ENCODE assay signal across 11 cellular contexts in the genomic region with DNA sequence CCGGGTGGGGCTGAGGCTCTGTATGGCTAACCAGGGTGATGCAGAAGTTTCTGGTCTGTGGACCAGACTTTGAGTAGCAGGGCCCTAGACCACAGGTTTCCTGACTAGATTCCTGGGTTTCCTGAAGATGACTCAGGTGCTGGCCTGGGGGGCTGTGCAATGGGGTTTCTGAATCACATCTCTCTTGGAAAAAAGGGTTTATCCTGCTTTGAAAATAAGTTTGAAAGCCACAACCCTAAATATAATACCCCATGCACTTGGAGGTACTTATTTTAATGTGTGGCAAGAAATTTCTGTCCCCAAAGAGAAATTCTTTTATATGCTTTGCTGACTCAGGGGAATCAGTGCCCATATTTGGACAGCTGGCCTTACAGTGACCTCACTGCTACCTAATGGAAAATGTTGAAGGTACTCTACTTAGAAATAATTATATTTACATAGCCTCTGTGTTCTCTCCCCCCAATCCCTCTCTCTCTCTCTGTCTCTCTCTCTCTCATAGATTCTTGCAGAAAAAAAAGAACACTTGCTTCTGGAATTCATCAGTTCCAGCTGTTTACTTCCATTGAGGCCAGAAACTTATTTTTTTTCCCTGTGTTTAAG.
DNase-seq lines count a peak whose midpoint lies in the region; ATAC-seq, FAIRE-seq and TF ChIP-seq lines count a peak whose summit lies in the region.
"Had no signal": no experiment of that assay in that cellular context is flagged by ENCODE, and none has a peak within 500 bp of the region (broad histone marks: within the 10 kb centered on the region; RNA-seq: fewer than 3 reads in every experiment).

No MANE protein-coding gene starts in this region.

- no peaks in the 10 kb centered on the region for H3K36me3 Mint-ChIP-seq in osteocyte (ENCODE audit: unreplicated experiment)
- H3K36me3 Mint-ChIP-seq: naive thymus-derived CD8-positive, alpha-beta T cell had no signal

- WGBS in mammary epithelial cell (ENCODE audit: low coverage, missing lambda C conversion rate): 100% methylated on average over 1 of the region's 1 CpG

- no peaks in the 10 kb centered on the region for H3K9me3 ChIP-seq in mammary epithelial cell (replicated peaks; ENCODE audit: insufficient read depth, low read length)

- no peak overlapping the region for H3K9ac ChIP-seq in mammary epithelial cell (ENCODE audit: insufficient read depth, low read length)

- H3K27ac ChIP-seq in mammary epithelial cell (ENCODE audit: insufficient read depth, low read depth, low read length): no peak overlapping the region
- H3K27ac ChIP-seq: VCaP had no signal

- H3K4me1 Mint-ChIP-seq in osteocyte (ENCODE audit: unreplicated experiment): peaks cover 32% of the 10 kb centered on the region

- CTCF ChIA-PET in mammary epithelial cell (lab: Charles Lee; ENCODE audit: low non-redundant PET): no interaction called here

- BruUV-seq in mammary epithelial cell (replicated peaks; lab: Mats Ljungman, UMichigan): no TSS peak

- no peak overlapping the region for H3K4me2 ChIP-seq in mammary epithelial cell (ENCODE audit: insufficient read depth, low read depth, low read length)

- TF ChIP-seq CTCF in mammary epithelial cell (conservative IDR thresholded peaks at IDR 0.05 in 1 of 2, IDR thresholded peaks at IDR 0.05 in 1 of 2; ENCODE audit: extremely low read depth in 1 of 2, insufficient read depth in 1 of 2, low read depth in 1 of 2, low read length in 2 of 2) (no peak), osteocyte (IDR thresholded peaks at IDR 0.05) (no peak)

- dilution Hi-C loops in mammary epithelial cell (cut with HindIII; ENCODE audit: low sequenced_read_pairs): no loop called here

- in situ Hi-C loops in mammary epithelial cell (cut with MboI; ENCODE audit: low sequenced_read_pairs in 2 of 2): no loop called here

- H3K4me3 ChIP-seq in mammary epithelial cell (replicated peaks in 1 of 3; ENCODE audit: insufficient read depth in 1 of 3, low read depth in 2 of 3, low read length in 3 of 3): no peak overlapping the region

- peak overlapping the region; percentile 39 for H3K27ac Mint-ChIP-seq in osteocyte (ENCODE audit: unreplicated experiment)

- peaks cover 16% of the 10 kb centered on the region for H3K4me1 ChIP-seq in mammary epithelial cell (ENCODE audit: insufficient read depth, low read length)

- H3K79me2 ChIP-seq in mammary epithelial cell (ENCODE audit: insufficient read depth, low read length): no peaks in the 10 kb centered on the region

- no peaks in the 10 kb centered on the region for H3K27me3 ChIP-seq in mammary epithelial cell (ENCODE audit: insufficient read depth, low read length)

- DNase-seq in ELR (ENCODE audit: low read depth) (peak; percentile 95), Kasumi-1 (lab: John Stamatoyannopoulos, UW) (peak; percentile 34 to 43), mammary epithelial cell (peak; percentile 80), osteocyte (ENCODE audit: extremely low spot score, unreplicated experiment) (no peak), frontal cortex (ENCODE audit: low spot score in 2 of 2) (no peak)
- no peak for DNase-seq in effector CD4-positive, alpha-beta T cell
- DNase-seq: activated naive CD4-positive, alpha-beta T cell treated with anti-CD3 and anti-CD28 coated beads, Interleukin-2, amount 50 U/mL, for 16 hours; naive thymus-derived CD8-positive, alpha-beta T cell; NCI-H69 had no signal

- no peak overlapping the region for H2AFZ ChIP-seq in mammary epithelial cell (ENCODE audit: low read depth, low read length)

- H3K4me3 Mint-ChIP-seq in osteocyte (ENCODE audit: unreplicated experiment): no peak overlapping the region

- no peak for ATAC-seq in HG03045 (IDR thresholded peaks at IDR 0.05; ENCODE audit: unreplicated experiment)
- ATAC-seq: naive thymus-derived CD8-positive, alpha-beta T cell had no signal

- H4K20me1 ChIP-seq in mammary epithelial cell (ENCODE audit: insufficient read depth, low read length): no peaks in the 10 kb centered on the region

- H3K27me3 Mint-ChIP-seq in osteocyte (ENCODE audit: unreplicated experiment): no peaks in the 10 kb centered on the region
- H3K27me3 Mint-ChIP-seq: naive thymus-derived CD8-positive, alpha-beta T cell had no signal

- no peak for FAIRE-seq in frontal cortex (lab: Jason Lieb, UNC)

- H3K9me3 Mint-ChIP-seq in osteocyte (ENCODE audit: unreplicated experiment): no peaks in the 10 kb centered on the region
- H3K9me3 Mint-ChIP-seq: naive thymus-derived CD8-positive, alpha-beta T cell had no signal

- H3K36me3 ChIP-seq in mammary epithelial cell (ENCODE audit: insufficient read depth, low read length): no peaks in the 10 kb centered on the region

- intact Hi-C loops in mammary epithelial cell (cut with micrococcal nuclease): no loop called here

Comparison
In these comparisons a context has a peak if more than half of its experiments do, and no peak if none do; other contexts are left out.
1. DNase-seq: peak in ELR (single experiment), Kasumi-1 (2 of 2) and mammary epithelial cell (single experiment); none in osteocyte (single experiment), frontal cortex (0 of 2) and effector CD4-positive, alpha-beta T cell (single experiment).